In the genomic region with DNA sequence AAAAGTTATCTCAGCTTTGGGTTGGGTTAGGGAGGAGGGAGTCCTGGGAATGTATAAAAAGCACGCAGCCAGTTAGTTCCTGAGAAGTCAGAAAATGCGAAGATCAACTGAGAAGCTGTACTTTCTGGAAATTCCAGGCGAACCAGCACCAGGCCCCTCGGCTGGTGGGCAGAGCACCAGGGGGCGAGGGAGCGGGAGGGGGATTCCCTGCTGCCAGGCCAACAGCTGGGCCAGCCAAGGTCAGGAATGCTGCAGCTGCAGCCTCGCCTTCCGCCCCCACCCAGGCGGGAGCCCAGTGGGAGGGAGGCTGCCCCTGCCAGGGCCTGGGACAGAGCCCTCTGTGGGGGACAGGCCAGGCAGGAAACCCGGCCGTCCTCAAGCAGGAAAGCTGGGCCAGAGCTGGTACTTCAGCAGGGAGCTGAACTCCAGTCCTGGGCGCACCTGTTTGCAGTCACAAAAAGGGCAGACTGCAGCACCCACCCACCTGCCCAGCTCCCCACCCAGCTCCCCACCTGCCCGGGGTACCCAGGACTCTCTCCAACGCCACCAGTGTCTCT, we compare ENCODE assay signal across 8 cellular contexts. TPM values are rescaled to one million over a fixed set of nuclear protein-coding genes. Genes with fewer than 3 reads are reported as not detected.
DNase-seq lines count a peak whose midpoint lies in the region; ATAC-seq and TF ChIP-seq lines count a peak whose summit lies in the region.

No MANE protein-coding gene starts in this region.

- POLR2A ChIA-PET in WTC11 (lab: Charles Lee), result interaction anchor here (1.1 kb wide), 1 partner anchor 35 kb away, joined by 3 read pairs; no protein-coding TSS in a partner anchor
- POLR2A ChIA-PET in activated CD4-positive, alpha-beta memory T cell treated with anti-CD3 and anti-CD28 coated beads for 36 hours (lab: Charles Lee), result no interaction called here

- DNase-seq in WTC11 (ENCODE audit: low spot score), result peak; percentile 36
- DNase-seq in hepatic stellate cell (ENCODE audit: low spot score), result peak; percentile 83
- no peak for DNase-seq in activated CD4-positive, alpha-beta memory T cell treated with anti-CD3 and anti-CD28 coated beads for 36 hours
- DNase-seq in HuH-7 (ENCODE audit: low spot score), result no peak
- DNase-seq in posterior vena cava (ENCODE audit: low spot score), result no peak

- peaks cover 62% of the 10 kb centered on the region for H3K4me1 Mint-ChIP-seq in WTC11
- peaks cover 15% of the 10 kb centered on the region for H3K4me1 Mint-ChIP-seq in activated CD4-positive, alpha-beta memory T cell treated with anti-CD3 and anti-CD28 coated beads for 36 hours (ENCODE audit: low read depth)

- H3K27ac Mint-ChIP-seq in WTC11, result peak overlapping the region; percentile 97
- no peak overlapping the region for H3K27ac Mint-ChIP-seq in activated CD4-positive, alpha-beta memory T cell treated with anti-CD3 and anti-CD28 coated beads for 36 hours

- no peaks in the 10 kb centered on the region for H3K36me3 Mint-ChIP-seq in WTC11
- H3K36me3 Mint-ChIP-seq in activated CD4-positive, alpha-beta memory T cell treated with anti-CD3 and anti-CD28 coated beads for 36 hours, result no peaks in the 10 kb centered on the region

- peak; percentile 42 for TF ChIP-seq POLR2A in GM18505 (IDR thresholded peaks at IDR 0.05; ENCODE audit: borderline replicate concordance, extremely low read depth, insufficient read depth, insufficient read length)

- intact Hi-C loops in activated CD4-positive, alpha-beta memory T cell treated with anti-CD3 and anti-CD28 coated beads for 36 hours (cut with micrococcal nuclease), result no loop called here
- intact Hi-C loops in posterior vena cava (cut with DNase I), result no loop called here

- peak overlapping the region; percentile 51 for H3K4me3 Mint-ChIP-seq in WTC11
- H3K4me3 Mint-ChIP-seq in activated CD4-positive, alpha-beta memory T cell treated with anti-CD3 and anti-CD28 coated beads for 36 hours, result no peak overlapping the region

- peak overlapping the region in 14 of 21 experiments; percentile 4 to 83 (median 55) for H3K27ac ChIP-seq in skin epidermis

- no peak for TF ChIP-seq CTCF in WTC11 (IDR thresholded peaks at IDR 0.05)

- H3K4me3 ChIP-seq in skin epidermis, result no peak overlapping the region

- ATAC-seq in GM18505 (IDR thresholded peaks at IDR 0.05; ENCODE audit: unreplicated experiment), result no peak
- ATAC-seq in WTC11, result peak; percentile 12; the same call in 1 of the 2 replicates
- no peak for ATAC-seq in HG02884 (IDR thresholded peaks at IDR 0.05; ENCODE audit: unreplicated experiment)

- CTCF ChIA-PET in WTC11 (lab: Charles Lee), result interaction anchor here (0.6 to 2.2 kb wide), 12 partner anchors 10 to 229 kb away, joined by 3 to 28 read pairs (median 5); a partner anchor contains a TSS
- CTCF ChIA-PET in activated CD4-positive, alpha-beta memory T cell treated with anti-CD3 and anti-CD28 coated beads for 36 hours (lab: Charles Lee), result interaction anchor here (1.0 kb wide), 1 partner anchor 38 kb away, joined by 3 read pairs; no protein-coding TSS in a partner anchor

- H3K27me3 Mint-ChIP-seq in WTC11 (ENCODE audit: low read depth), result no peaks in the 10 kb centered on the region
- no peaks in the 10 kb centered on the region for H3K27me3 Mint-ChIP-seq in activated CD4-positive, alpha-beta memory T cell treated with anti-CD3 and anti-CD28 coated beads for 36 hours

- H3K9me3 Mint-ChIP-seq in WTC11, result no peaks in the 10 kb centered on the region
- H3K9me3 Mint-ChIP-seq in activated CD4-positive, alpha-beta memory T cell treated with anti-CD3 and anti-CD28 coated beads for 36 hours, result no peaks in the 10 kb centered on the region

TF ChIP-seq in WTC11, 78 proteins besides CTCF, POLR2A, EP300 and RAD21 (continues in another document):
- no peak for TF ChIP-seq OVOL2 (CRISPR knock-in tag; IDR thresholded peaks at IDR 0.05; ENCODE audit: borderline replicate concordance)
- TF ChIP-seq, protein P1, sequence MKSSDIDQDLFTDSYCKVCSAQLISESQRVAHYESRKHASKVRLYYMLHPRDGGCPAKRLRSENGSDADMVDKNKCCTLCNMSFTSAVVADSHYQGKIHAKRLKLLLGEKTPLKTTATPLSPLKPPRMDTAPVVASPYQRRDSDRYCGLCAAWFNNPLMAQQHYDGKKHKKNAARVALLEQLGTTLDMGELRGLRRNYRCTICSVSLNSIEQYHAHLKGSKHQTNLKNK (CRISPR knock-in tag; IDR thresholded peaks at IDR 0.05), result no peak
- TF ChIP-seq, protein P2, sequence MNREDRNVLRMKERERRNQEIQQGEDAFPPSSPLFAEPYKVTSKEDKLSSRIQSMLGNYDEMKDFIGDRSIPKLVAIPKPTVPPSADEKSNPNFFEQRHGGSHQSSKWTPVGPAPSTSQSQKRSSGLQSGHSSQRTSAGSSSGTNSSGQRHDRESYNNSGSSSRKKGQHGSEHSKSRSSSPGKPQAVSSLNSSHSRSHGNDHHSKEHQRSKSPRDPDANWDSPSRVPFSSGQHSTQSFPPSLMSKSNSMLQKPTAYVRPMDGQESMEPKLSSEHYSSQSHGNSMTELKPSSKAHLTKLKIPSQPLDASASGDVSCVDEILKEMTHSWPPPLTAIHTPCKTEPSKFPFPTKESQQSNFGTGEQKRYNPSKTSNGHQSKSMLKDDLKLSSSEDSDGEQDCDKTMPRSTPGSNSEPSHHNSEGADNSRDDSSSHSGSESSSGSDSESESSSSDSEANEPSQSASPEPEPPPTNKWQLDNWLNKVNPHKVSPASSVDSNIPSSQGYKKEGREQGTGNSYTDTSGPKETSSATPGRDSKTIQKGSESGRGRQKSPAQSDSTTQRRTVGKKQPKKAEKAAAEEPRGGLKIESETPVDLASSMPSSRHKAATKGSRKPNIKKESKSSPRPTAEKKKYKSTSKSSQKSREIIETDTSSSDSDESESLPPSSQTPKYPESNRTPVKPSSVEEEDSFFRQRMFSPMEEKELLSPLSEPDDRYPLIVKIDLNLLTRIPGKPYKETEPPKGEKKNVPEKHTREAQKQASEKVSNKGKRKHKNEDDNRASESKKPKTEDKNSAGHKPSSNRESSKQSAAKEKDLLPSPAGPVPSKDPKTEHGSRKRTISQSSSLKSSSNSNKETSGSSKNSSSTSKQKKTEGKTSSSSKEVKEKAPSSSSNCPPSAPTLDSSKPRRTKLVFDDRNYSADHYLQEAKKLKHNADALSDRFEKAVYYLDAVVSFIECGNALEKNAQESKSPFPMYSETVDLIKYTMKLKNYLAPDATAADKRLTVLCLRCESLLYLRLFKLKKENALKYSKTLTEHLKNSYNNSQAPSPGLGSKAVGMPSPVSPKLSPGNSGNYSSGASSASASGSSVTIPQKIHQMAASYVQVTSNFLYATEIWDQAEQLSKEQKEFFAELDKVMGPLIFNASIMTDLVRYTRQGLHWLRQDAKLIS (CRISPR knock-in tag; IDR thresholded peaks at IDR 0.05; ENCODE audit: borderline replicate concordance), result no peak
- TF ChIP-seq ZNF396 (CRISPR knock-in tag; IDR thresholded peaks at IDR 0.05; ENCODE audit: borderline replicate concordance), result no peak
- TF ChIP-seq FOXJ3 (CRISPR knock-in tag; IDR thresholded peaks at IDR 0.05; ENCODE audit: borderline replicate concordance), result no peak
- no peak for TF ChIP-seq ZNF138 (CRISPR knock-in tag; conservative IDR thresholded peaks at IDR 0.05)
- no peak for TF ChIP-seq CREB1 (CRISPR knock-in tag; IDR thresholded peaks at IDR 0.05)
- TF ChIP-seq RORB (CRISPR knock-in tag; IDR thresholded peaks at IDR 0.05), result no peak
- no peak for TF ChIP-seq NR1H2 (CRISPR knock-in tag; IDR thresholded peaks at IDR 0.05)
- TF ChIP-seq, protein P3, sequence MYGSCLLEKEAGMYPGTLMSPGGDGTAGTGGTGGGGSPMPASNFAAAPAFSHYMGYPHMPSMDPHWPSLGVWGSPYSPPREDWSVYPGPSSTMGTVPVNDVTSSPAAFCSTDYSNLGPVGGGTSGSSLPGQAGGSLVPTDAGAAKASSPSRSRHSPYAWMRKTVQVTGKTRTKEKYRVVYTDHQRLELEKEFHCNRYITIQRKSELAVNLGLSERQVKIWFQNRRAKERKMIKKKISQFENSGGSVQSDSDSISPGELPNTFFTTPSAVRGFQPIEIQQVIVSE (CRISPR knock-in tag; IDR thresholded peaks at IDR 0.05; ENCODE audit: borderline replicate concordance), result no peak
- no peak for TF ChIP-seq ZNF263 (CRISPR knock-in tag; IDR thresholded peaks at IDR 0.05; ENCODE audit: low read depth)
- TF ChIP-seq, protein P4, sequence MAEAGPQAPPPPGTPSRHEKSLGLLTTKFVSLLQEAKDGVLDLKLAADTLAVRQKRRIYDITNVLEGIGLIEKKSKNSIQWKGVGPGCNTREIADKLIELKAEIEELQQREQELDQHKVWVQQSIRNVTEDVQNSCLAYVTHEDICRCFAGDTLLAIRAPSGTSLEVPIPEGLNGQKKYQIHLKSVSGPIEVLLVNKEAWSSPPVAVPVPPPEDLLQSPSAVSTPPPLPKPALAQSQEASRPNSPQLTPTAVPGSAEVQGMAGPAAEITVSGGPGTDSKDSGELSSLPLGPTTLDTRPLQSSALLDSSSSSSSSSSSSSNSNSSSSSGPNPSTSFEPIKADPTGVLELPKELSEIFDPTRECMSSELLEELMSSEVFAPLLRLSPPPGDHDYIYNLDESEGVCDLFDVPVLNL (CRISPR knock-in tag; IDR thresholded peaks at IDR 0.05; ENCODE audit: borderline replicate concordance, low read depth), result no peak
- TF ChIP-seq NFYB (CRISPR knock-in tag; conservative IDR thresholded peaks at IDR 0.05; ENCODE audit: low read depth), result no peak
- TF ChIP-seq, protein P5, sequence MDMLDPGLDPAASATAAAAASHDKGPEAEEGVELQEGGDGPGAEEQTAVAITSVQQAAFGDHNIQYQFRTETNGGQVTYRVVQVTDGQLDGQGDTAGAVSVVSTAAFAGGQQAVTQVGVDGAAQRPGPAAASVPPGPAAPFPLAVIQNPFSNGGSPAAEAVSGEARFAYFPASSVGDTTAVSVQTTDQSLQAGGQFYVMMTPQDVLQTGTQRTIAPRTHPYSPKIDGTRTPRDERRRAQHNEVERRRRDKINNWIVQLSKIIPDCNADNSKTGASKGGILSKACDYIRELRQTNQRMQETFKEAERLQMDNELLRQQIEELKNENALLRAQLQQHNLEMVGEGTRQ (CRISPR knock-in tag; IDR thresholded peaks at IDR 0.05), result 0 out of 2 replicates have a peak, but pooled peaks have one; percentile 7
- TF ChIP-seq, protein P6, sequence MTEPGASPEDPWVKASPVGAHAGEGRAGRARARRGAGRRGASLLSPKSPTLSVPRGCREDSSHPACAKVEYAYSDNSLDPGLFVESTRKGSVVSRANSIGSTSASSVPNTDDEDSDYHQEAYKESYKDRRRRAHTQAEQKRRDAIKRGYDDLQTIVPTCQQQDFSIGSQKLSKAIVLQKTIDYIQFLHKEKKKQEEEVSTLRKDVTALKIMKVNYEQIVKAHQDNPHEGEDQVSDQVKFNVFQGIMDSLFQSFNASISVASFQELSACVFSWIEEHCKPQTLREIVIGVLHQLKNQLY (CRISPR knock-in tag; IDR thresholded peaks at IDR 0.05), result no peak
- TF ChIP-seq GTF2I (CRISPR knock-in tag; conservative IDR thresholded peaks at IDR 0.05), result no peak
- no peak for TF ChIP-seq IRF2 (CRISPR knock-in tag; IDR thresholded peaks at IDR 0.05; ENCODE audit: borderline replicate concordance, low read depth)
- no peak for TF ChIP-seq HMGA2 (CRISPR knock-in tag; IDR thresholded peaks at IDR 0.05)

RNA-seq across cellular contexts. Expression of a gene that starts 35.5 kb away (rescaled TPM):
- total RNA-seq in WTC11 (2021) (31.1 to 39.7 TPM (median 34.9 TPM) in 3 replicates), posterior vena cava (10 to 100 TPM; 12.9 to 17.9 TPM)
- total RNA-seq in activated CD4-positive, alpha-beta memory T cell treated with anti-CD3 and anti-CD28 coated beads for 36 hours, result 1 to 10 TPM; 4.5 to 5.3 TPM

Comparison
In these comparisons a context has a peak if more than half of its experiments do, and no peak if none do; other contexts are left out.
1. DNase-seq: peak in WTC11 (single experiment) and hepatic stellate cell (single experiment); none in activated CD4-positive, alpha-beta memory T cell treated with anti-CD3 and anti-CD28 coated beads for 36 hours (single experiment), HuH-7 (single experiment) and posterior vena cava (single experiment).